ENCODE assay signal across 17 cellular contexts in the genomic region with DNA sequence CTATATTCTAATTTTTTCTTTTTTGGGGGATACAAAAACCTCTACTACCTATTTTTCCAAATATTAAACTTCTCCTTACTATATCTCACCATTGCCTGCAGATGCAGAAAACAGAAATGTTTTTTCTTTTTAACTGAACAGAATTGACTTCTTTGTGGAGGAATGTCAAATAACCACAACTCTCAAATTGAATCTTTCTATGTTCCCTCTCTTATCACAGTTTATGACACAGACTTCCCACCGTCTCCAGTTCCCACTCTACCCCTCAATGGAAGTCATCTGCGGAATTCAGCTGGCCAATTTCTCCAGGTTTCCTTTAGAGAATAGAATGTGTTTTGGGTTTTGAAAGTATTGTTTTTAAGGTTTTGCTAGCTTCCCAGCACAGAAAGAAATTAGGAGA.
DNase-seq lines count a peak whose midpoint lies in the region; ATAC-seq and TF ChIP-seq lines count a peak whose summit lies in the region.
"Had no signal": no experiment of that assay in that cellular context is flagged by ENCODE, and none has a peak within 500 bp of the region (broad histone marks: within the 10 kb centered on the region; RNA-seq: fewer than 3 reads in every experiment).

No MANE protein-coding gene starts in this region.

- H2AK5ac ChIP-seq in neuronal stem cell (ENCODE audit: low read depth, low read length), result no peak overlapping the region

- H2BK12ac ChIP-seq in neuronal stem cell (ENCODE audit: low read length), result no peak overlapping the region

- no peak overlapping the region for H3K4me2 ChIP-seq in neuronal stem cell (ENCODE audit: insufficient read depth, low read length, poor library complexity, severe bottlenecking)
- H3K4me2 ChIP-seq: A549 had no signal

- ATAC-seq in stimulated activated naive B cell treated with anti-CD40 and anti-IgM and Interleukin-4, amounts not matched to agents 10 μg/mL and 1 μg/mL and 100 μg/mL, for 72 hours (replicated peaks), result no peak
- ATAC-seq: A549, GM12878 had no signal

- H3K79me1 ChIP-seq in neuronal stem cell (ENCODE audit: low read depth, low read length), result no peaks in the 10 kb centered on the region

- no peaks in the 10 kb centered on the region for H3K4me1 Mint-ChIP-seq in Caco-2 (ENCODE audit: low read depth, unreplicated experiment)
- peaks cover 38% of the 10 kb centered on the region for H3K4me1 Mint-ChIP-seq in brain
- H3K4me1 Mint-ChIP-seq in stimulated activated naive B cell treated with anti-CD40 and anti-IgM and Interleukin-4, amounts not matched to agents 10 μg/mL and 1 μg/mL and 100 μg/mL, for 72 hours, result peaks cover 1 to 9% of the 10 kb centered on the region in 2 donors

- BruUV-seq in Caco-2 (replicated peaks; lab: Mats Ljungman, UMichigan), result no TSS peak

- H3K9me3 ChIP-seq in Caco-2 (no peaks in the 10 kb centered on the region), neuronal stem cell (replicated peaks in 1 of 2; ENCODE audit: control insufficient read depth in 2 of 2, insufficient read depth in 1 of 2, low read depth in 1 of 2, low read length in 2 of 2) (peaks cover 0 to 4% of the 10 kb centered on the region in 2 donors), colonic mucosa (no peaks in the 10 kb centered on the region)
- H3K9me3 ChIP-seq: HAP-1 had no signal

- no peak overlapping the region for H2BK120ac ChIP-seq in neuronal stem cell (ENCODE audit: low read depth, low read length)

- DNase-seq in Caco-2, result no peak
- no peak for DNase-seq in stimulated activated naive B cell treated with anti-CD40 and anti-IgM and Interleukin-4, amounts not matched to agents 10 μg/mL and 1 μg/mL and 100 μg/mL, for 72 hours
- DNase-seq in DMS 273 treated with DMSO at 0.1 percent for 48 hours (lab: John Stamatoyannopoulos, UW), result no peak
- DNase-seq in neuronal stem cell (ENCODE audit: low spot score), result no peak
- no peak for DNase-seq in colonic mucosa
- DNase-seq: 8988T; C1 segment of cervical spinal cord; CD4-positive, alpha-beta memory T cell; COR-L47; DMS79; EL; GDM1; GOT3 had no signal

- H3K14ac ChIP-seq in neuronal stem cell (ENCODE audit: low read length), result no peak overlapping the region

- H4K91ac ChIP-seq in neuronal stem cell (ENCODE audit: low read depth, low read length, poor library complexity), result no peak overlapping the region

- peaks cover 36% of the 10 kb centered on the region for H3K27me3 Mint-ChIP-seq in Caco-2 (ENCODE audit: insufficient read depth, unreplicated experiment)
- peaks cover 98% of the 10 kb centered on the region for H3K27me3 Mint-ChIP-seq in brain
- peaks cover 49 to 58% of the 10 kb centered on the region in 2 donors for H3K27me3 Mint-ChIP-seq in stimulated activated naive B cell treated with anti-CD40 and anti-IgM and Interleukin-4, amounts not matched to agents 10 μg/mL and 1 μg/mL and 100 μg/mL, for 72 hours

- no peak for TF ChIP-seq CTCF in Caco-2 (IDR thresholded peaks at IDR 0.05; ENCODE audit: insufficient read depth in 1 of 2, low read depth in 1 of 2, low read length in 1 of 2, severe bottlenecking in 1 of 2, unreplicated experiment in 1 of 2)
- no peak for TF ChIP-seq CTCF in brain (conservative IDR thresholded peaks at IDR 0.05)
- no peak for TF ChIP-seq CTCF in colonic mucosa (IDR thresholded peaks at IDR 0.05)

- H3K36me3 ChIP-seq in Caco-2 (ENCODE audit: control insufficient read depth, insufficient read depth, low read length), result no peaks in the 10 kb centered on the region
- no peaks in the 10 kb centered on the region for H3K36me3 ChIP-seq in neuronal stem cell (replicated peaks in 1 of 2; ENCODE audit: control insufficient read depth in 2 of 2, insufficient read depth in 2 of 2, low read length in 2 of 2)
- H3K36me3 ChIP-seq in colonic mucosa, result no peaks in the 10 kb centered on the region
- H3K36me3 ChIP-seq: HAP-1 had no signal

- H3K9me3 Mint-ChIP-seq in Caco-2 (ENCODE audit: unreplicated experiment) (no peaks in the 10 kb centered on the region), brain (peaks cover 0 to 5% (median 0%) of the 10 kb centered on the region in 5 experiments)
- peaks cover 0 to 2% of the 10 kb centered on the region in 2 donors for H3K9me3 Mint-ChIP-seq in stimulated activated naive B cell treated with anti-CD40 and anti-IgM and Interleukin-4, amounts not matched to agents 10 μg/mL and 1 μg/mL and 100 μg/mL, for 72 hours

- H3K23ac ChIP-seq in neuronal stem cell (ENCODE audit: low read depth, low read length, poor library complexity), result no peak overlapping the region

- H3K4me3 Mint-ChIP-seq in Caco-2 (ENCODE audit: unreplicated experiment), result peak overlapping the region; percentile 42
- peak overlapping the region in 3 of 5 experiments; percentile 20 to 54 (median 49) for H3K4me3 Mint-ChIP-seq in brain
- no peak overlapping the region for H3K4me3 Mint-ChIP-seq in stimulated activated naive B cell treated with anti-CD40 and anti-IgM and Interleukin-4, amounts not matched to agents 10 μg/mL and 1 μg/mL and 100 μg/mL, for 72 hours
- H3K4me3 Mint-ChIP-seq: CD4-positive, alpha-beta memory T cell had no signal

- H3K4me3 ChIP-seq in Caco-2 (ENCODE audit: low read depth, low read length), result no peak overlapping the region
- H3K4me3 ChIP-seq in neuronal stem cell (ENCODE audit: low read length in 2 of 2), result no peak overlapping the region
- H3K4me3 ChIP-seq in colonic mucosa, result no peak overlapping the region
- H3K4me3 ChIP-seq: A549, GM12878, HAP-1 had no signal

- H3K27ac Mint-ChIP-seq in Caco-2 (ENCODE audit: unreplicated experiment), result no peak overlapping the region
- H3K27ac Mint-ChIP-seq in brain, result peak overlapping the region in 2 of 5 experiments; percentile 14 to 30
- peak overlapping the region; percentile 3 for H3K27ac Mint-ChIP-seq in stimulated activated naive B cell treated with anti-CD40 and anti-IgM and Interleukin-4, amounts not matched to agents 10 μg/mL and 1 μg/mL and 100 μg/mL, for 72 hours
- H3K27ac Mint-ChIP-seq: CD4-positive, alpha-beta memory T cell had no signal

- CTCF ChIA-PET in Caco-2 (lab: Charles Lee), result no interaction called here

- intact Hi-C loops in Caco-2 (cut with micrococcal nuclease; ENCODE audit: unreplicated experiment), result no loop called here
- intact Hi-C loops in colonic mucosa (cut with DNase I), result no loop called here

- no peak overlapping the region for H4K8ac ChIP-seq in neuronal stem cell (ENCODE audit: low read depth, low read length)

- no peak overlapping the region for H3K27ac ChIP-seq in neuronal stem cell (replicated peaks; ENCODE audit: low read length)
- no peak overlapping the region for H3K27ac ChIP-seq in colonic mucosa
- H3K27ac ChIP-seq: A549 had no signal

- no peak overlapping the region for H2AFZ ChIP-seq in neuronal stem cell (ENCODE audit: low read length)

- POLR2A ChIA-PET in Caco-2 (lab: Charles Lee), result no interaction called here

- no peak overlapping the region for H2BK15ac ChIP-seq in neuronal stem cell (ENCODE audit: low read length)

- no peak overlapping the region for H2BK5ac ChIP-seq in neuronal stem cell (ENCODE audit: low read length)

- H3K4ac ChIP-seq in neuronal stem cell (ENCODE audit: low read length), result no peak overlapping the region

- H3K9ac ChIP-seq in neuronal stem cell (ENCODE audit: low read depth, low read length, poor library complexity) (no peak overlapping the region), colonic mucosa (ENCODE audit: low read depth in 2 of 2, low read length in 2 of 2) (no peak overlapping the region)

- no peak overlapping the region for H3K18ac ChIP-seq in neuronal stem cell (ENCODE audit: low read length)

- peaks cover 3% of the 10 kb centered on the region; the same call in 1 of the 2 replicates for H3K27me3 ChIP-seq in Caco-2 (replicated peaks; ENCODE audit: control insufficient read depth, insufficient read depth, low read length)
- peaks cover 16 to 92% (median 45%) of the 10 kb centered on the region in 3 experiments for H3K27me3 ChIP-seq in neuronal stem cell (ENCODE audit: control insufficient read depth in 3 of 3, insufficient read depth in 3 of 3, low read depth in 1 of 3, low read length in 3 of 3)
- peaks cover 45% of the 10 kb centered on the region for H3K27me3 ChIP-seq in colonic mucosa

- H3K4me1 ChIP-seq in Caco-2 (peaks cover 6% of the 10 kb centered on the region), neuronal stem cell (ENCODE audit: control insufficient read depth in 2 of 2, insufficient read depth in 1 of 2, low read depth in 1 of 2, low read length in 2 of 2) (peaks cover 6 to 9% of the 10 kb centered on the region in 2 donors), colonic mucosa (peaks cover 6% of the 10 kb centered on the region)
- H3K4me1 ChIP-seq: A549, HAP-1 had no signal

- no CpG with 5 or more reads among the region's 2 CpGs for WGBS in neuronal stem cell (ENCODE audit: extremely low coverage in 2 of 2, insufficient read length in 2 of 2, insufficient replicate concordance in 1 of 2), 2 donors

- no peaks in the 10 kb centered on the region for H3K36me3 Mint-ChIP-seq in Caco-2 (ENCODE audit: insufficient read depth, unreplicated experiment)
- H3K36me3 Mint-ChIP-seq in brain, result no peaks in the 10 kb centered on the region
- H3K36me3 Mint-ChIP-seq in stimulated activated naive B cell treated with anti-CD40 and anti-IgM and Interleukin-4, amounts not matched to agents 10 μg/mL and 1 μg/mL and 100 μg/mL, for 72 hours, result no peaks in the 10 kb centered on the region

Comparison
In these comparisons a context has a peak if more than half of its experiments do, and no peak if none do; other contexts are left out.
1. H3K4me3 Mint-ChIP-seq: peak in Caco-2 (single experiment) and brain (3 of 5); none in stimulated activated naive B cell treated with anti-CD40 and anti-IgM and Interleukin-4, amounts not matched to agents 10 μg/mL and 1 μg/mL and 100 μg/mL, for 72 hours (0 of 2).